1 cellular context compared by ENCODE assay signal in genomic region chr19:49497047-49497789, GRCh38.
TF ChIP-seq lines count a peak whose summit lies in the region.

No MANE protein-coding gene starts in this region.

TF ChIP-seq in GM12878, 131 proteins besides CTCF, POLR2A, EP300 and RAD21 (continued from another document and continues in another):
- no peak for TF ChIP-seq ATF3 (IDR thresholded peaks at IDR 0.05; ENCODE audit: borderline replicate concordance, extremely low read depth, low read depth, low read length)
- TF ChIP-seq RUNX3 (IDR thresholded peaks at IDR 0.05; ENCODE audit: low read length) = 0 out of 2 replicates have a peak, but pooled peaks have one; percentile 31
- no peak for TF ChIP-seq FOXK2 (IDR thresholded peaks at IDR 0.05)
- no peak for TF ChIP-seq SMAD1 (IDR thresholded peaks at IDR 0.05; ENCODE audit: low read depth, partially characterized antibody)
- TF ChIP-seq DPF2 (IDR thresholded peaks at IDR 0.05) = no peak
- no peak for TF ChIP-seq ZNF622 (IDR thresholded peaks at IDR 0.05)
- TF ChIP-seq BHLHE40 (IDR thresholded peaks at IDR 0.05; ENCODE audit: borderline replicate concordance in 1 of 2, low read depth in 2 of 2, low read length in 1 of 2) = peak; percentile 94 to 95
- TF ChIP-seq PBX3 (IDR thresholded peaks at IDR 0.05; ENCODE audit: insufficient replicate concordance, low read depth, low read length) = no peak
- TF ChIP-seq TBL1XR1 (IDR thresholded peaks at IDR 0.05; ENCODE audit: low read depth, low read length) = no peak
- 0 out of 2 replicates have a peak, but pooled peaks have one; percentile 24 for TF ChIP-seq CBFB (IDR thresholded peaks at IDR 0.05; ENCODE audit: low read depth)
- no peak for TF ChIP-seq ZNF217 (IDR thresholded peaks at IDR 0.05)
- no peak for TF ChIP-seq ZNF24 (IDR thresholded peaks at IDR 0.05)
- TF ChIP-seq EED (IDR thresholded peaks at IDR 0.05; ENCODE audit: low read depth) = no peak
- TF ChIP-seq HDAC2 (IDR thresholded peaks at IDR 0.05) = no peak
- TF ChIP-seq SPI1 (IDR thresholded peaks at IDR 0.05; ENCODE audit: borderline replicate concordance, insufficient read depth, low read depth, low read length) = peak; percentile 53; the same call in 1 of the 2 replicates
- no peak for TF ChIP-seq CEBPZ (IDR thresholded peaks at IDR 0.05; ENCODE audit: low read depth, low read length)
- TF ChIP-seq RB1 (IDR thresholded peaks at IDR 0.05; ENCODE audit: borderline replicate concordance) = no peak
- TF ChIP-seq MYB (IDR thresholded peaks at IDR 0.05; ENCODE audit: borderline replicate concordance, low read depth, low read length) = no peak
- no peak for TF ChIP-seq BCL3 (IDR thresholded peaks at IDR 0.05; ENCODE audit: borderline replicate concordance, insufficient read depth, low read depth, low read length, poor library complexity, severe bottlenecking)
- no peak for TF ChIP-seq POLR2AphosphoS2 (IDR thresholded peaks at IDR 0.05; ENCODE audit: low read depth, low read length)
- TF ChIP-seq E2F4 (IDR thresholded peaks at IDR 0.05; ENCODE audit: low read depth, low read length) = no peak
- TF ChIP-seq TCF12 (IDR thresholded peaks at IDR 0.05; ENCODE audit: low read depth, low read length) = no peak
- TF ChIP-seq IKZF2 (IDR thresholded peaks at IDR 0.05) = no peak
- no peak for TF ChIP-seq JUND (IDR thresholded peaks at IDR 0.05; ENCODE audit: low read depth, low read length)
- TF ChIP-seq PRDM15 (CRISPR knock-in tag; IDR thresholded peaks at IDR 0.05) = no peak
- no peak for TF ChIP-seq ZZZ3 (IDR thresholded peaks at IDR 0.05; ENCODE audit: control insufficient read depth, insufficient read length, low read depth)
- peak; percentile 31; the same call in 1 of the 2 replicates for TF ChIP-seq SIN3A (IDR thresholded peaks at IDR 0.05; ENCODE audit: low read depth, low read length)
- peak; percentile 96 for TF ChIP-seq MXI1 (IDR thresholded peaks at IDR 0.05; ENCODE audit: low read depth, low read length)
- no peak for TF ChIP-seq ZBTB40 (IDR thresholded peaks at IDR 0.05; ENCODE audit: borderline replicate concordance)
- no peak for TF ChIP-seq CHD4 (IDR thresholded peaks at IDR 0.05)
- no peak for TF ChIP-seq SUPT20H (IDR thresholded peaks at IDR 0.05; ENCODE audit: borderline replicate concordance, control insufficient read depth, low read depth, low read length)
- no peak for TF ChIP-seq ZSCAN29 (IDR thresholded peaks at IDR 0.05)
- no peak for TF ChIP-seq SP1 (IDR thresholded peaks at IDR 0.05; ENCODE audit: low read depth, low read length)
- no peak for TF ChIP-seq BRCA1 (IDR thresholded peaks at IDR 0.05; ENCODE audit: low read depth, low read length)
- TF ChIP-seq MYC (IDR thresholded peaks at IDR 0.05; ENCODE audit: insufficient read depth, insufficient read length, insufficient replicate concordance, low read length, severe bottlenecking) = no peak
- peak; percentile 67; the same call in 1 of the 2 replicates for TF ChIP-seq NKRF (conservative IDR thresholded peaks at IDR 0.05)
- TF ChIP-seq SIX5 (IDR thresholded peaks at IDR 0.05; ENCODE audit: low read depth, low read length, severe bottlenecking) = peak; percentile 78
- TF ChIP-seq MAX (IDR thresholded peaks at IDR 0.05; ENCODE audit: low read depth, low read length) = peak; percentile 77; the same call in 1 of the 2 replicates
- no peak for TF ChIP-seq SUZ12 (IDR thresholded peaks at IDR 0.05; ENCODE audit: unreplicated experiment)
- TF ChIP-seq PAX8 (IDR thresholded peaks at IDR 0.05) = no peak
- no peak for TF ChIP-seq SREBF2 (IDR thresholded peaks at IDR 0.05; ENCODE audit: low read length)
- TF ChIP-seq SREBF1 (IDR thresholded peaks at IDR 0.05; ENCODE audit: low read length) = no peak
- TF ChIP-seq GABPA (IDR thresholded peaks at IDR 0.05; ENCODE audit: low read depth) = no peak
- TF ChIP-seq STAT1 (conservative IDR thresholded peaks at IDR 0.05) = no peak
- no peak for TF ChIP-seq ELK1 (IDR thresholded peaks at IDR 0.05; ENCODE audit: low read depth, low read length)
- TF ChIP-seq CHD2 (IDR thresholded peaks at IDR 0.05; ENCODE audit: borderline replicate concordance, low read depth, low read length) = no peak
- no peak for TF ChIP-seq NR2F1 (conservative IDR thresholded peaks at IDR 0.05)
- no peak for TF ChIP-seq MEF2B (IDR thresholded peaks at IDR 0.05; ENCODE audit: partially characterized antibody, poor library complexity, severe bottlenecking)
- TF ChIP-seq ASH2L (IDR thresholded peaks at IDR 0.05; ENCODE audit: borderline replicate concordance, low read depth) = no peak
